Comparison of ENCODE assay signal across 14 cellular contexts in the genomic region with DNA sequence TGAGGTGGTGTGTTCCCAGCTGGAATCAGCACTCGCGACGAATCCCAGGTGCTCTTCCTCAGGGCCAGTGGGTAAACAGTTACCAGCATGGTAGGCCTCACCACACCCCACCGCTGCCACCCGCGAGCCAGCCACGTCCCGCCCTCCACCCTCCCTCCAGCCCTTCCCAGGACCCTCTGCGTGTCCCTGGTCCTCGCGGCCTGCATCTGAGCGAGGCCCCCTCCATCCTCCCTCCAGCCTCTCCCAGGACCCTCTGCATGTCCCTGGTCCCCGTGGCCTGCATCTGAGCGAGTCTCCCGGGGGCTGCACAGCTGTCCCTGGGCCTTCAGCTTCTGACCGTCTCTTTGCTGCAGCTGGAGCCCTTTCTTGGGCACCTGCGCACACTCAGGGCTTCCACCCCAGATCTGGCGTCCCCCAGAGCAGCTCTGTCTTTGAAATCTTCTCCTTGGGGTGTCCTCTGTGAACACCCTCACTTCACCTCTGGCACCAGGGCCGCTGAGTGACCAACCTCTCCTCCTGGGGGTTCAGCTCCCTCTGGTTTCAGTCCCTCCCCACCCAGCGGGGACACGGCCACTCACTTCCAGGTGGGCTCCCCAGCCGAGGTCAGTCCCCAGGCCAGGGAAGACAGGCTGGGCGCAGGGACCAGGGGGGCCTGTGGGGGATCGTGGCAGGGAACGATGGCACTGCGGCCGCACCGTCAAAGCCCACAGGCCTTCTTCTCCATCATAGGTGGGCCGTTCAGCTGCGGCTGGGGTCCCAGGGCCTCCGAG.
"Had no signal": no experiment of that assay in that cellular context is flagged by ENCODE, and none has a peak within 500 bp of the region (broad histone marks: within the 10 kb centered on the region; RNA-seq: fewer than 3 reads in every experiment).

No MANE protein-coding gene starts in this region.

- DNase-seq: activated CD4-positive, alpha-beta memory T cell treated with anti-CD3 and anti-CD28 coated beads, Interleukin-2, amount 10 ng/mL, durations not matched to agents 7 days and 5 days; activated CD4-positive, alpha-beta T cell treated with anti-CD3 and anti-CD28 coated beads for 36 hours; activated naive CD4-positive, alpha-beta T cell; mesendoderm; retina; T1000; tibial artery had no signal

- H3K27ac Mint-ChIP-seq: activated CD4-positive, alpha-beta memory T cell treated with anti-CD3 and anti-CD28 coated beads, Interleukin-2, amount 10 ng/mL, durations not matched to agents 7 days and 5 days; activated CD4-positive, alpha-beta T cell treated with anti-CD3 and anti-CD28 coated beads for 36 hours; dendritic cell treated with granulocyte-macrophage colony-stimulating factor and Interleukin-4, amounts not matched to agents 40 ng/mL and 50 ng/mL, for 4 days had no signal

- H3K9me3 Mint-ChIP-seq: activated CD4-positive, alpha-beta memory T cell treated with anti-CD3 and anti-CD28 coated beads, Interleukin-2, amount 10 ng/mL, durations not matched to agents 7 days and 5 days; central memory CD8-positive, alpha-beta T cell; dendritic cell treated with granulocyte-macrophage colony-stimulating factor and Interleukin-4, amounts not matched to agents 40 ng/mL and 50 ng/mL, for 4 days; nephron had no signal

- H3K4me1 ChIP-seq: parathyroid adenoma had no signal

- H3K4me1 Mint-ChIP-seq: activated CD4-positive, alpha-beta memory T cell treated with anti-CD3 and anti-CD28 coated beads, Interleukin-2, amount 10 ng/mL, durations not matched to agents 7 days and 5 days; activated CD4-positive, alpha-beta T cell treated with anti-CD3 and anti-CD28 coated beads for 36 hours; central memory CD8-positive, alpha-beta T cell had no signal

- H3K9me3 ChIP-seq: left lung, tibial artery, vagina had no signal

- H3K4me3 ChIP-seq: left lung, skin epidermis, tibial artery, vagina had no signal

- H3K27ac ChIP-seq: left lung, parathyroid adenoma, vagina had no signal

- H3K36me3 ChIP-seq: left lung, tibial artery, vagina had no signal

- ATAC-seq: activated CD4-positive, alpha-beta T cell treated with anti-CD3 and anti-CD28 coated beads for 36 hours; left lung had no signal

- H2AFZ ChIP-seq: parathyroid adenoma had no signal

- H3K27me3 Mint-ChIP-seq: dendritic cell treated with granulocyte-macrophage colony-stimulating factor and Interleukin-4, amounts not matched to agents 40 ng/mL and 50 ng/mL, for 4 days had no signal

- H3K9ac ChIP-seq: parathyroid adenoma had no signal

- H3K4me3 Mint-ChIP-seq: activated CD4-positive, alpha-beta memory T cell treated with anti-CD3 and anti-CD28 coated beads, Interleukin-2, amount 10 ng/mL, durations not matched to agents 7 days and 5 days; activated CD4-positive, alpha-beta T cell treated with anti-CD3 and anti-CD28 coated beads for 36 hours; central memory CD8-positive, alpha-beta T cell; dendritic cell treated with granulocyte-macrophage colony-stimulating factor and Interleukin-4, amounts not matched to agents 40 ng/mL and 50 ng/mL, for 4 days; nephron had no signal

- H3K27me3 ChIP-seq: left lung, tibial artery, vagina had no signal
